31 cellular contexts compared by ENCODE assay signal in the genomic region with DNA sequence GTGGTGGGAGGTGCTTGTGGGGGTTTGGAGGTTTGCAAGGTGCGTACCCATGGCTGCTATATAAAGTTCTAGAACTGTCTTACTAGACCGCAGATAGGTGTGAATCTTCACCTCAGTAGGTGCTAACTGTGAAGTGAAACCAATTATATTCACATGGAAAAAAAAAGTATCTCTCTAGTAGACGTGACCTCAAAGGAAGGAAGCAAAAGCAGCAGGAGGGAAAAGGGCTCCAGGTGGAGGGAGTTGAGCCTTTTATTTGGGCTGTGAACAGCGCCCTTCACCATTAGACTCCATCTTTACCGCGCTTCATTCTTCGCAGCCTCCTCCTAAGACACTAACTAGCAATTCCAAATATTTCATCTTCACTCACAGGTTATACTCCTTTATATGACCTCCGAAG.
DNase-seq lines count a peak whose midpoint lies in the region; ATAC-seq and TF ChIP-seq lines count a peak whose summit lies in the region.
"Had no signal": no experiment of that assay in that cellular context is flagged by ENCODE, and none has a peak within 500 bp of the region (broad histone marks: within the 10 kb centered on the region; RNA-seq: fewer than 3 reads in every experiment).

No MANE protein-coding gene starts in this region.

- POLR2A ChIA-PET in CD4-positive, alpha-beta T cell (lab: Charles Lee), result no interaction called here

- no peak overlapping the region for H3K4me3 Mint-ChIP-seq in CD4-positive, alpha-beta T cell
- H3K4me3 Mint-ChIP-seq in activated naive CD8-positive, alpha-beta T cell, result no peak overlapping the region
- H3K4me3 Mint-ChIP-seq: B cell, HFFc6, neural crest cell had no signal

- WGBS in right cardiac atrium, result 90% methylated on average over 8 of the region's 8 CpGs

- H3K9me3 ChIP-seq in CD4-positive, alpha-beta T cell (ENCODE audit: control insufficient read depth, low read length), result no peaks in the 10 kb centered on the region
- H3K9me3 ChIP-seq in mucosa of descending colon (no peaks in the 10 kb centered on the region), right cardiac atrium (ENCODE audit: control insufficient read depth, low read length) (peaks cover 2% of the 10 kb centered on the region)
- H3K9me3 ChIP-seq: ovary, Peyer's patch had no signal

- CTCF ChIA-PET in CD4-positive, alpha-beta T cell (lab: Charles Lee), result no interaction called here

- intact Hi-C loops in CD4-positive, alpha-beta T cell (cut with DNase I, micrococcal nuclease), result no loop called here
- intact Hi-C loops in mucosa of descending colon (cut with DNase I, micrococcal nuclease), result no loop called here
- intact Hi-C loops in right cardiac atrium (cut with DNase I), result no loop called here

- H3K4me1 ChIP-seq in mucosa of descending colon (ENCODE audit: low read depth) (no peaks in the 10 kb centered on the region), right cardiac atrium (ENCODE audit: control insufficient read depth, insufficient read depth, low read length) (no peaks in the 10 kb centered on the region)

- no peak overlapping the region for H3K4me3 ChIP-seq in mucosa of descending colon
- H3K4me3 ChIP-seq in right cardiac atrium (ENCODE audit: low read length), result no peak overlapping the region
- H3K4me3 ChIP-seq: cardiac muscle cell, coronary artery, GM23248, ovary, Peyer's patch had no signal

- peak; percentile 27 for ATAC-seq in CD4-positive, alpha-beta T cell (ENCODE audit: poor library complexity)
- ATAC-seq in GM18867 (IDR thresholded peaks at IDR 0.05; ENCODE audit: unreplicated experiment) (peak; percentile 55), mucosa of descending colon (peak; percentile 36), right cardiac atrium (no peak), GM19023 (IDR thresholded peaks at IDR 0.05; ENCODE audit: unreplicated experiment) (no peak)
- ATAC-seq: activated naive CD4-positive, alpha-beta T cell treated with anti-CD3 and anti-CD28 coated beads, Interleukin-2, amount 50 U/mL, for 72 hours; HepG2; left colon had no signal

- no peaks in the 10 kb centered on the region for H3K36me3 Mint-ChIP-seq in CD4-positive, alpha-beta T cell (ENCODE audit: low read depth)
- peaks cover 10% of the 10 kb centered on the region for H3K36me3 Mint-ChIP-seq in activated naive CD8-positive, alpha-beta T cell

- no peaks in the 10 kb centered on the region for H3K36me3 ChIP-seq in mucosa of descending colon (ENCODE audit: low read depth)
- H3K36me3 ChIP-seq: cardiac muscle cell, ovary, Peyer's patch, WERI-Rb-1 had no signal

- TF ChIP-seq CTCF in CD4-positive, alpha-beta T cell (IDR thresholded peaks at IDR 0.05), result no peak
- no peak for TF ChIP-seq CTCF in mucosa of descending colon (IDR thresholded peaks at IDR 0.05)

- DNase-seq in CD4-positive, alpha-beta T cell, result no peak
- DNase-seq in mucosa of descending colon (no peak), right cardiac atrium (no peak), NCI-H510A treated with DMSO at 0.1 percent for 48 hours (lab: John Stamatoyannopoulos, UW) (no peak)
- DNase-seq: ACHN; activated CD4-positive, alpha-beta T cell treated with anti-CD3 and anti-CD28 coated beads for 4 hours; COR-L47; DMS53; effector memory CD4-positive, alpha-beta T cell; erythroblast; GM23248; HFFc6; Karpas-422; left colon; NCI-H146; NCI-H2107; NCI-H774; ovary; Peyer's patch; SHP77 treated with DMSO at 0.1 percent for 48 hours; stimulated activated naive CD4-positive, alpha-beta T cell treated with Interleukin-2 at 50 U/mL for 16 hours; WERI-Rb-1 had no signal

- no peaks in the 10 kb centered on the region for H3K27me3 ChIP-seq in CD4-positive, alpha-beta T cell (ENCODE audit: control insufficient read depth, insufficient read depth, low read length)
- no peaks in the 10 kb centered on the region for H3K27me3 ChIP-seq in right cardiac atrium (ENCODE audit: control insufficient read depth, insufficient read depth)
- H3K27me3 ChIP-seq: cardiac muscle cell, ovary, Peyer's patch had no signal

- H3K4me1 Mint-ChIP-seq in CD4-positive, alpha-beta T cell (ENCODE audit: low read depth), result peaks cover 42% of the 10 kb centered on the region
- peaks cover 44% of the 10 kb centered on the region for H3K4me1 Mint-ChIP-seq in activated naive CD8-positive, alpha-beta T cell (ENCODE audit: low read depth)
- H3K4me1 Mint-ChIP-seq: neural crest cell had no signal

- peaks cover 5% of the 10 kb centered on the region for H3K9me3 Mint-ChIP-seq in CD4-positive, alpha-beta T cell
- peaks cover 19% of the 10 kb centered on the region for H3K9me3 Mint-ChIP-seq in activated naive CD8-positive, alpha-beta T cell (ENCODE audit: low read depth)
- H3K9me3 Mint-ChIP-seq: HFFc6 had no signal

- no peaks in the 10 kb centered on the region for H3K27me3 Mint-ChIP-seq in CD4-positive, alpha-beta T cell
- no peaks in the 10 kb centered on the region for H3K27me3 Mint-ChIP-seq in activated naive CD8-positive, alpha-beta T cell

- H3K27ac ChIP-seq in CD4-positive, alpha-beta T cell (ENCODE audit: low read depth, low read length), result no peak overlapping the region
- no peak overlapping the region for H3K27ac ChIP-seq in right cardiac atrium (ENCODE audit: low read length)
- H3K27ac ChIP-seq: cardiac muscle cell, coronary artery, GM23248, ovary, Peyer's patch, WERI-Rb-1 had no signal

- no peak overlapping the region for H3K27ac Mint-ChIP-seq in CD4-positive, alpha-beta T cell
- peak overlapping the region; percentile 58 for H3K27ac Mint-ChIP-seq in activated naive CD8-positive, alpha-beta T cell
- H3K27ac Mint-ChIP-seq: B cell, HFFc6 had no signal

Comparison
In these comparisons a context has a peak if more than half of its experiments do, and no peak if none do; other contexts are left out.
1. ATAC-seq: peak in CD4-positive, alpha-beta T cell (single experiment), GM18867 (single experiment) and mucosa of descending colon (single experiment); none in right cardiac atrium (0 of 2) and GM19023 (single experiment).